Comparison of ENCODE assay signal across 6 cellular contexts in the genomic region with DNA sequence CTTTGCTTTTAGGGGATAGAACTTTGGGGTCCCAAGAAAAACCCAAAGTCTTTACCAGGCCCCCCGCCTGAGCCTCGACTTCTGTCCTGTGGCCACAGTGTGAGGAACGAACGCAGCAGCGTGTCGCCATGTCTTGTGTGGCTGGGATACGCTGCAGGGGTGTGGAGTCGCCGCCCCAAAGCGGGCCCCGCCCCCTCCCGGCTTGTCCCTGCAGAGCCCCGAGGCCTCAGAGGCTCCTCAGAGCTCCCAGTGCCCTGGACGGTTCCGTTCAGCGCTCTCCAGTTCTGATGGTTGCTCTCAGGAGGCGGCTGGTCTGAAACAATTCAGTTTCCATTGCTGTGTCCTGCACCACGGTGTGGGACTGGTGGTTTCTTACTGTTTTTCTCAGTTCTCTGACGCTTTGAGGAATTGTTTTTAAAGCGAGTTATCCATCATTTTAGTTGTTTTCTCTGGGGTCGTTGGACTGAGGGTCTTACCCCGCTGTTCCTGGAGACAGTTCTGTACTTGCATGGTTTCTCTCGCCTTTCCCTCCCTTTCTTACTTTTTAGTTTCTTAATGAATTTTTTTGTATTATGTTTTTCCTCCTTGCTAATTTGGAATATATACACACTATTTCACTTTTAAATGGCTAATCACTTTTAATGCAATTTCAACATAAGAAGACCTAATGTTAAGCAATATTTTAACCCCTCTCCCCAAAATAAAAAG. TPM values are rescaled to one million over a fixed set of nuclear protein-coding genes. Genes with fewer than 3 reads are reported as not detected.
DNase-seq lines count a peak whose midpoint lies in the region; ATAC-seq, FAIRE-seq and TF ChIP-seq lines count a peak whose summit lies in the region.

No MANE protein-coding gene starts in this region.

- DNase-seq in activated CD4-positive, alpha-beta T cell treated with anti-CD3 and anti-CD28 coated beads for 36 hours = peak; percentile 87
- DNase-seq in foreskin keratinocyte = no peak
- peak; percentile 69 to 78 for DNase-seq in stimulated activated CD4-positive, alpha-beta T cell treated with anti-CD3 and anti-CD28 coated beads, Interleukin-4, amount 100 ng/mL, for 4 hours

- peak; percentile 76 for ATAC-seq in activated CD4-positive, alpha-beta T cell treated with anti-CD3 and anti-CD28 coated beads for 36 hours
- ATAC-seq in foreskin keratinocyte = peak; percentile 40
- no peak for ATAC-seq in GM19035 (IDR thresholded peaks at IDR 0.05; ENCODE audit: unreplicated experiment)
- ATAC-seq in GM21529 (IDR thresholded peaks at IDR 0.05; ENCODE audit: unreplicated experiment) = no peak

- no peaks in the 10 kb centered on the region for H3K27me3 ChIP-seq in foreskin keratinocyte

- H3K4me3 Mint-ChIP-seq in activated CD4-positive, alpha-beta T cell treated with anti-CD3 and anti-CD28 coated beads for 36 hours = peak overlapping the region; percentile 85

- POLR2A ChIA-PET in activated CD4-positive, alpha-beta T cell treated with anti-CD3 and anti-CD28 coated beads for 36 hours (lab: Charles Lee) = interaction anchor here (0.6 kb wide), 1 partner anchor 10 kb away, joined by 6 read pairs; no protein-coding TSS in a partner anchor

- peaks cover 13% of the 10 kb centered on the region for H3K4me1 Mint-ChIP-seq in activated CD4-positive, alpha-beta T cell treated with anti-CD3 and anti-CD28 coated beads for 36 hours

- peaks cover 4% of the 10 kb centered on the region for H3K4me1 ChIP-seq in foreskin keratinocyte

- no peak overlapping the region for H3K27ac Mint-ChIP-seq in activated CD4-positive, alpha-beta T cell treated with anti-CD3 and anti-CD28 coated beads for 36 hours

- no peak overlapping the region for H3K27ac ChIP-seq in foreskin keratinocyte

- no peaks in the 10 kb centered on the region for H3K27me3 Mint-ChIP-seq in activated CD4-positive, alpha-beta T cell treated with anti-CD3 and anti-CD28 coated beads for 36 hours

- no peaks in the 10 kb centered on the region for H3K36me3 Mint-ChIP-seq in activated CD4-positive, alpha-beta T cell treated with anti-CD3 and anti-CD28 coated beads for 36 hours (ENCODE audit: low read depth)

- intact Hi-C loops in activated CD4-positive, alpha-beta T cell treated with anti-CD3 and anti-CD28 coated beads for 36 hours (cut with DNase I, micrococcal nuclease) = loop anchor here (1.0 to 5.0 kb wide), 4 partner anchors 12 to 243 kb away; partner anchors contain the start of genes DGKQ (in 1 of the 2), GAK (in 1 of the 2) and TMEM175 (in 1 of the 2)

- TF ChIP-seq CTCF in foreskin keratinocyte (conservative IDR thresholded peaks at IDR 0.05) = no peak

- no peaks in the 10 kb centered on the region for H3K9me3 Mint-ChIP-seq in activated CD4-positive, alpha-beta T cell treated with anti-CD3 and anti-CD28 coated beads for 36 hours (ENCODE audit: low read depth)

- CTCF ChIA-PET in activated CD4-positive, alpha-beta T cell treated with anti-CD3 and anti-CD28 coated beads for 36 hours (lab: Charles Lee) = no interaction called here

- FAIRE-seq in G401.6 (lab: Jason Lieb, UNC) = peak; percentile 55

RNA-seq across cellular contexts. Expression of gene IDUA, which starts 1.6 kb away (rescaled TPM):
- total RNA-seq in activated CD4-positive, alpha-beta T cell treated with anti-CD3 and anti-CD28 coated beads for 36 hours = 1 to 10 TPM; 6.4 to 9.0 TPM
- 2.0 and 2.3 TPM in 2 replicates for total RNA-seq in foreskin keratinocyte
- polyA plus RNA-seq in foreskin keratinocyte = 1.8 and 2.3 TPM in 2 replicates

RNA-seq across cellular contexts. Expression of gene SLC26A1, which starts 7.9 kb away (rescaled TPM):
- total RNA-seq in activated CD4-positive, alpha-beta T cell treated with anti-CD3 and anti-CD28 coated beads for 36 hours = under 1 TPM; 0.21 to 0.43 TPM
- not detected in 2 replicates for total RNA-seq in foreskin keratinocyte
- not detected in 2 replicates for polyA plus RNA-seq in foreskin keratinocyte

RNA-seq across cellular contexts. Expression of gene DGKQ, which starts 11.9 kb away (rescaled TPM):
- 10 to 100 TPM in 1 of 2 experiments, 1 to 10 TPM in 1; 9.3 to 11.3 TPM for total RNA-seq in activated CD4-positive, alpha-beta T cell treated with anti-CD3 and anti-CD28 coated beads for 36 hours
- total RNA-seq in foreskin keratinocyte = 9.1 and 12.2 TPM in 2 replicates
- 5.4 and 7.0 TPM in 2 replicates for polyA plus RNA-seq in foreskin keratinocyte

RNA-seq across cellular contexts. Expression of gene FGFRL1, which starts 26.1 kb away (rescaled TPM):
- total RNA-seq in activated CD4-positive, alpha-beta T cell treated with anti-CD3 and anti-CD28 coated beads for 36 hours = 10 to 100 TPM; 17.6 to 23.5 TPM
- 6.0 and 6.6 TPM in 2 replicates for total RNA-seq in foreskin keratinocyte
- 5.0 and 5.5 TPM in 2 replicates for polyA plus RNA-seq in foreskin keratinocyte

RNA-seq across cellular contexts. Expression of gene TMEM175, which starts 53.0 kb away (rescaled TPM):
- total RNA-seq in activated CD4-positive, alpha-beta T cell treated with anti-CD3 and anti-CD28 coated beads for 36 hours = 10 to 100 TPM; 15.2 to 17.3 TPM
- 10.7 and 12.2 TPM in 2 replicates for total RNA-seq in foreskin keratinocyte
- polyA plus RNA-seq in foreskin keratinocyte = 18.7 and 19.4 TPM in 2 replicates

Comparison
In these comparisons a context has a peak if more than half of its experiments do, and no peak if none do; other contexts are left out.
1. ATAC-seq: peak in activated CD4-positive, alpha-beta T cell treated with anti-CD3 and anti-CD28 coated beads for 36 hours (single experiment) and foreskin keratinocyte (single experiment); none in GM19035 (single experiment) and GM21529 (single experiment).
2. DNase-seq: peak in activated CD4-positive, alpha-beta T cell treated with anti-CD3 and anti-CD28 coated beads for 36 hours (single experiment) and stimulated activated CD4-positive, alpha-beta T cell treated with anti-CD3 and anti-CD28 coated beads, Interleukin-4, amount 100 ng/mL, for 4 hours (2 of 2); none in foreskin keratinocyte (0 of 2).